Comparison of ENCODE assay signal across 1 cellular context in the genomic region with DNA sequence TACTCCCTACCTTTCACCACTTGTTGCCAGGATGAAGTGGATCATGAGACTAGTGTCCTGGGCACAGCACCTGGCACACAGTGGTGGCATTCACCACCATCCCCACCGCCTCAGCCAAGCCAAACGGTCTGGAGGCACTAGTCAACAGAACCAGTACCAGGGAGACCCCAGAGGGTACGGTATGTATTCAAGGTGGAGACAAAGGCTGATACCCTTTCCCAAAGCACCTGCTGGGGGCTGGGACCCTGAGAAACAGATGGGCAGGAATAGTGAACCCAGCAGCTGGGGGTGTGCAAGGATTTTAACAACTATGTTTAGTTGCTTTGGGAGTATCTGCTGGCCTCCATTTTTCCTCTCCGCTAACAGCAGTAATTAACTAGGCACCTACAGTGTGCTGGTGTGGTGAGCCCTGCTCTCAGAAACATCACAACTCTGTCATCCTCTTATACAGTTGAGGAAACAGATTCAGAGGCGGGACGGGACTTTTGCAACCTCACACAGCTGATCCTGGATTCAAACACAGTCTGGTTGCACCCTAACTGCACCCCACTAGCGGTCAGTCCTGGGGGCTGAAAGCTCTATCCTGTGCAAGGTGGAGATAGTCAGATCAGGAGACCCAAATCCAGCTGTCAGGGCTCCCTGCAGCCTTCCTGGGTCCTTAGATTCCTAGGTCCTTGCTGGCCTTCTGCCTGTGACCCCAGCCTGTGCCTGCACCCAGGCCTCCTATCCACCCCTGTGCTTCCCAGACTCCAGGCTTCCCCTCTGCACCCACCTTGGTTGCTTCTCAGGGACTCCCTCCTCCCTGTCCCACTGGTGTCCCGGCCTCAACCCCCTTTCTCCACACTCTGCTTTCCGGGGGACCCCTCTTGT.
TF ChIP-seq lines count a peak whose summit lies in the region.

No MANE protein-coding gene starts in this region.

TF ChIP-seq in HEK293, 187 proteins besides CTCF, POLR2A, EP300 and RAD21 (continued from another document):
- TF ChIP-seq, protein P1, sequence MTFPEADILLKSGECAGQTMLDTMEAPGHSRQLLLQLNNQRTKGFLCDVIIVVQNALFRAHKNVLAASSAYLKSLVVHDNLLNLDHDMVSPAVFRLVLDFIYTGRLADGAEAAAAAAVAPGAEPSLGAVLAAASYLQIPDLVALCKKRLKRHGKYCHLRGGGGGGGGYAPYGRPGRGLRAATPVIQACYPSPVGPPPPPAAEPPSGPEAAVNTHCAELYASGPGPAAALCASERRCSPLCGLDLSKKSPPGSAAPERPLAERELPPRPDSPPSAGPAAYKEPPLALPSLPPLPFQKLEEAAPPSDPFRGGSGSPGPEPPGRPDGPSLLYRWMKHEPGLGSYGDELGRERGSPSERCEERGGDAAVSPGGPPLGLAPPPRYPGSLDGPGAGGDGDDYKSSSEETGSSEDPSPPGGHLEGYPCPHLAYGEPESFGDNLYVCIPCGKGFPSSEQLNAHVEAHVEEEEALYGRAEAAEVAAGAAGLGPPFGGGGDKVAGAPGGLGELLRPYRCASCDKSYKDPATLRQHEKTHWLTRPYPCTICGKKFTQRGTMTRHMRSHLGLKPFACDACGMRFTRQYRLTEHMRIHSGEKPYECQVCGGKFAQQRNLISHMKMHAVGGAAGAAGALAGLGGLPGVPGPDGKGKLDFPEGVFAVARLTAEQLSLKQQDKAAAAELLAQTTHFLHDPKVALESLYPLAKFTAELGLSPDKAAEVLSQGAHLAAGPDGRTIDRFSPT (tag by site-specific recombination; IDR thresholded peaks at IDR 0.05) = no peak
- TF ChIP-seq ZIC2 (tag by site-specific recombination; IDR thresholded peaks at IDR 0.05) (no peak), ZNF48 (tag by site-specific recombination; IDR thresholded peaks at IDR 0.05) (no peak), ZNF521 (tag by site-specific recombination; IDR thresholded peaks at IDR 0.05) (no peak), ZNF623 (tag by site-specific recombination; IDR thresholded peaks at IDR 0.05) (no peak), ZNF133 (tag by site-specific recombination; IDR thresholded peaks at IDR 0.05) (no peak), ZSCAN30 (tag by site-specific recombination; IDR thresholded peaks at IDR 0.05) (no peak), ZNF202 (tag by site-specific recombination; IDR thresholded peaks at IDR 0.05; ENCODE audit: borderline replicate concordance) (no peak), ZNF600 (tag by site-specific recombination; IDR thresholded peaks at IDR 0.05) (no peak), ZNF138 (tag by site-specific recombination; IDR thresholded peaks at IDR 0.05; ENCODE audit: borderline replicate concordance) (no peak), ZBTB17 (tag by site-specific recombination; IDR thresholded peaks at IDR 0.05) (peak; percentile 64; the same call in 1 of the 2 replicates)
- TF ChIP-seq, protein P2, sequence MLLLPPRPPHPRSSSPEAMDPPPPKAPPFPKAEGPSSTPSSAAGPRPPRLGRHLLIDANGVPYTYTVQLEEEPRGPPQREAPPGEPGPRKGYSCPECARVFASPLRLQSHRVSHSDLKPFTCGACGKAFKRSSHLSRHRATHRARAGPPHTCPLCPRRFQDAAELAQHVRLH (tag by site-specific recombination; IDR thresholded peaks at IDR 0.05) = no peak
- TF ChIP-seq, protein P3, sequence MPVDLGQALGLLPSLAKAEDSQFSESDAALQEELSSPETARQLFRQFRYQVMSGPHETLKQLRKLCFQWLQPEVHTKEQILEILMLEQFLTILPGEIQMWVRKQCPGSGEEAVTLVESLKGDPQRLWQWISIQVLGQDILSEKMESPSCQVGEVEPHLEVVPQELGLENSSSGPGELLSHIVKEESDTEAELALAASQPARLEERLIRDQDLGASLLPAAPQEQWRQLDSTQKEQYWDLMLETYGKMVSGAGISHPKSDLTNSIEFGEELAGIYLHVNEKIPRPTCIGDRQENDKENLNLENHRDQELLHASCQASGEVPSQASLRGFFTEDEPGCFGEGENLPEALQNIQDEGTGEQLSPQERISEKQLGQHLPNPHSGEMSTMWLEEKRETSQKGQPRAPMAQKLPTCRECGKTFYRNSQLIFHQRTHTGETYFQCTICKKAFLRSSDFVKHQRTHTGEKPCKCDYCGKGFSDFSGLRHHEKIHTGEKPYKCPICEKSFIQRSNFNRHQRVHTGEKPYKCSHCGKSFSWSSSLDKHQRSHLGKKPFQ (tag by site-specific recombination; IDR thresholded peaks at IDR 0.05) = no peak
- TF ChIP-seq, protein P4, sequence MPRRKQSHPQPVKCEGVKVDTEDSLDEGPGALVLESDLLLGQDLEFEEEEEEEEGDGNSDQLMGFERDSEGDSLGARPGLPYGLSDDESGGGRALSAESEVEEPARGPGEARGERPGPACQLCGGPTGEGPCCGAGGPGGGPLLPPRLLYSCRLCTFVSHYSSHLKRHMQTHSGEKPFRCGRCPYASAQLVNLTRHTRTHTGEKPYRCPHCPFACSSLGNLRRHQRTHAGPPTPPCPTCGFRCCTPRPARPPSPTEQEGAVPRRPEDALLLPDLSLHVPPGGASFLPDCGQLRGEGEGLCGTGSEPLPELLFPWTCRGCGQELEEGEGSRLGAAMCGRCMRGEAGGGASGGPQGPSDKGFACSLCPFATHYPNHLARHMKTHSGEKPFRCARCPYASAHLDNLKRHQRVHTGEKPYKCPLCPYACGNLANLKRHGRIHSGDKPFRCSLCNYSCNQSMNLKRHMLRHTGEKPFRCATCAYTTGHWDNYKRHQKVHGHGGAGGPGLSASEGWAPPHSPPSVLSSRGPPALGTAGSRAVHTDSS (tag by site-specific recombination; IDR thresholded peaks at IDR 0.05) = no peak
